ENCODE assay signal across 1 cellular context in genomic region chr9:35627575-35627974, GRCh38.
TF ChIP-seq lines count a peak whose summit lies in the region.

No MANE protein-coding gene starts in this region.

TF ChIP-seq in GM12891, 5 proteins besides CTCF, POLR2A, EP300 and RAD21:
- no peak for TF ChIP-seq POU2F2 (IDR thresholded peaks at IDR 0.05; ENCODE audit: low read depth, low read length)
- no peak for TF ChIP-seq SPI1 (IDR thresholded peaks at IDR 0.05; ENCODE audit: low read depth, low read length)
- TF ChIP-seq PAX5 (IDR thresholded peaks at IDR 0.05; ENCODE audit: insufficient read depth, low read length, severe bottlenecking) = no peak
- no peak for TF ChIP-seq TAF1 (IDR thresholded peaks at IDR 0.05; ENCODE audit: low read depth, low read length)
- no peak for TF ChIP-seq POLR2AphosphoS5 (IDR thresholded peaks at IDR 0.05; ENCODE audit: low read depth, low read length)
